In genomic region chr16:62167551-62167950, GRCh38 we compare ENCODE assay signal across 19 cellular contexts.
DNase-seq lines count a peak whose midpoint lies in the region; ATAC-seq and TF ChIP-seq lines count a peak whose summit lies in the region.
"Had no signal": no experiment of that assay in that cellular context is flagged by ENCODE, and none has a peak within 500 bp of the region (broad histone marks: within the 10 kb centered on the region; RNA-seq: fewer than 3 reads in every experiment).

No MANE protein-coding gene starts in this region.

- intact Hi-C loops in mammary epithelial cell (cut with micrococcal nuclease): no loop called here
- intact Hi-C loops in breast epithelium (cut with DNase I; ENCODE audit: low total_unique reads): no loop called here

- H3K4me3 ChIP-seq in mammary epithelial cell (replicated peaks in 1 of 3; ENCODE audit: insufficient read depth in 1 of 3, low read depth in 2 of 3, low read length in 3 of 3) (no peak overlapping the region), breast epithelium (no peak overlapping the region), epithelial cell of esophagus (ENCODE audit: low read length) (no peak overlapping the region), GM23248 (no peak overlapping the region)
- H3K4me3 ChIP-seq: A549; BLaER1 treated with 17β-estradiol and CSF1 and Interleukin-3, amounts not matched to agents 10 nM and 100 nM had no signal

- no peaks in the 10 kb centered on the region for H3K27me3 ChIP-seq in mammary epithelial cell (ENCODE audit: insufficient read depth, low read length)
- no peaks in the 10 kb centered on the region for H3K27me3 ChIP-seq in breast epithelium
- no peaks in the 10 kb centered on the region for H3K27me3 ChIP-seq in GM23248 (replicated peaks; ENCODE audit: insufficient read depth)
- H3K27me3 ChIP-seq: BLaER1 treated with 17β-estradiol and CSF1 and Interleukin-3, amounts not matched to agents 10 nM and 100 nM had no signal

- CTCF ChIA-PET in mammary epithelial cell (lab: Charles Lee; ENCODE audit: low non-redundant PET): no interaction called here

- DNase-seq in mammary epithelial cell (peak; percentile 77), breast epithelium (ENCODE audit: low spot score in 2 of 2) (no peak), epithelial cell of esophagus (ENCODE audit: low read depth) (peak; percentile 64), GM23248 (no peak), NCI-H187 treated with DMSO at 0.1 percent for 48 hours (lab: John Stamatoyannopoulos, UW) (no peak)
- no peak for DNase-seq in stimulated activated effector memory CD8-positive, alpha-beta T cell treated with anti-CD3 and anti-CD28 coated beads, Interleukin-12 subunit alpha, Interleukin-12 subunit beta, amount 100 ng/mL, for 72 hours (ENCODE audit: low spot score in 2 of 2)
- DNase-seq: AML-193; Caco-2; Calu3; CD4-positive, alpha-beta T cell; CD8-positive, alpha-beta T cell; DMS79 treated with DMSO at 0.1 percent for 48 hours; GF-D8 had no signal

- 8% methylated on average over 1 of the region's 1 CpG for WGBS in mammary epithelial cell (ENCODE audit: low coverage, missing lambda C conversion rate)
- WGBS in GM23248 (ENCODE audit: low coverage in 1 of 2, low lambda C conversion rate in 2 of 2, missing lambda C conversion rate in 2 of 2), 2 experiments: 21 to 25% methylated on average over 1 of the region's 1 CpG

- H3K9me3 ChIP-seq in mammary epithelial cell (replicated peaks; ENCODE audit: insufficient read depth, low read length): no peaks in the 10 kb centered on the region
- peaks cover 0 to 12% of the 10 kb centered on the region in 2 donors for H3K9me3 ChIP-seq in breast epithelium
- H3K9me3 ChIP-seq in GM23248 (ENCODE audit: low read depth): no peaks in the 10 kb centered on the region
- H3K9me3 ChIP-seq: A549, Caco-2 had no signal

- TF ChIP-seq POLR2A in breast epithelium (IDR thresholded peaks at IDR 0.05): no peak

- H3K4me3 Mint-ChIP-seq in stimulated activated effector memory CD8-positive, alpha-beta T cell treated with anti-CD3 and anti-CD28 coated beads, Interleukin-12 subunit alpha, Interleukin-12 subunit beta, amount 100 ng/mL, for 72 hours: no peak overlapping the region
- H3K4me3 Mint-ChIP-seq: B cell; CD4-positive, alpha-beta T cell; CD8-positive, alpha-beta T cell had no signal

- TF ChIP-seq CTCF in mammary epithelial cell (conservative IDR thresholded peaks at IDR 0.05 in 1 of 2, IDR thresholded peaks at IDR 0.05 in 1 of 2; ENCODE audit: extremely low read depth in 1 of 2, insufficient read depth in 1 of 2, low read depth in 1 of 2, low read length in 2 of 2): no peak
- no peak for TF ChIP-seq CTCF in breast epithelium (IDR thresholded peaks at IDR 0.05)
- TF ChIP-seq CTCF in epithelial cell of esophagus (IDR thresholded peaks at IDR 0.05; ENCODE audit: insufficient read depth, low read depth, low read length, missing control alignments): no peak

- H3K79me2 ChIP-seq in mammary epithelial cell (ENCODE audit: insufficient read depth, low read length): no peaks in the 10 kb centered on the region
- H3K79me2 ChIP-seq in GM23248 (ENCODE audit: insufficient read depth): no peaks in the 10 kb centered on the region

- H3K4me1 ChIP-seq in mammary epithelial cell (ENCODE audit: insufficient read depth, low read length): peaks cover 13% of the 10 kb centered on the region
- no peaks in the 10 kb centered on the region for H3K4me1 ChIP-seq in breast epithelium
- H3K4me1 ChIP-seq in GM23248 (ENCODE audit: insufficient read depth): no peaks in the 10 kb centered on the region
- H3K4me1 ChIP-seq: A549; BLaER1 treated with 17β-estradiol and CSF1 and Interleukin-3, amounts not matched to agents 10 nM and 100 nM; Caco-2 had no signal

- H3K36me3 ChIP-seq in mammary epithelial cell (ENCODE audit: insufficient read depth, low read length) (no peaks in the 10 kb centered on the region), breast epithelium (no peaks in the 10 kb centered on the region), GM23248 (ENCODE audit: low read depth) (no peaks in the 10 kb centered on the region)
- H3K36me3 ChIP-seq: BLaER1 treated with 17β-estradiol and CSF1 and Interleukin-3, amounts not matched to agents 10 nM and 100 nM had no signal

- H3K9me3 Mint-ChIP-seq in stimulated activated effector memory CD8-positive, alpha-beta T cell treated with anti-CD3 and anti-CD28 coated beads, Interleukin-12 subunit alpha, Interleukin-12 subunit beta, amount 100 ng/mL, for 72 hours: peaks cover 27% of the 10 kb centered on the region

- H2AFZ ChIP-seq in mammary epithelial cell (ENCODE audit: low read depth, low read length): no peak overlapping the region
- H2AFZ ChIP-seq in GM23248: no peak overlapping the region

- dilution Hi-C loops in mammary epithelial cell (cut with HindIII; ENCODE audit: low sequenced_read_pairs): no loop called here

- H4K20me1 ChIP-seq in mammary epithelial cell (ENCODE audit: insufficient read depth, low read length): no peaks in the 10 kb centered on the region
- no peaks in the 10 kb centered on the region for H4K20me1 ChIP-seq in GM23248 (ENCODE audit: insufficient read depth)
- H4K20me1 ChIP-seq: BLaER1 treated with 17β-estradiol and CSF1 and Interleukin-3, amounts not matched to agents 10 nM and 100 nM had no signal

- no peaks in the 10 kb centered on the region for H3F3A ChIP-seq in GM23248 (ENCODE audit: insufficient read depth)

- ATAC-seq in esophagus mucosa: peak; percentile 18
- no peak for ATAC-seq in stimulated activated effector memory CD8-positive, alpha-beta T cell treated with anti-CD3 and anti-CD28 coated beads, Interleukin-12 subunit alpha, Interleukin-12 subunit beta, amount 100 ng/mL, for 72 hours
- ATAC-seq: A549; CD8-positive, alpha-beta T cell had no signal

- H3K4me1 Mint-ChIP-seq in stimulated activated effector memory CD8-positive, alpha-beta T cell treated with anti-CD3 and anti-CD28 coated beads, Interleukin-12 subunit alpha, Interleukin-12 subunit beta, amount 100 ng/mL, for 72 hours: no peaks in the 10 kb centered on the region
- H3K4me1 Mint-ChIP-seq: B cell had no signal

- no TSS peak for BruUV-seq in mammary epithelial cell (replicated peaks; lab: Mats Ljungman, UMichigan)

- no peak overlapping the region for H3K27ac Mint-ChIP-seq in stimulated activated effector memory CD8-positive, alpha-beta T cell treated with anti-CD3 and anti-CD28 coated beads, Interleukin-12 subunit alpha, Interleukin-12 subunit beta, amount 100 ng/mL, for 72 hours
- H3K27ac Mint-ChIP-seq: B cell; CD4-positive, alpha-beta T cell; CD8-positive, alpha-beta T cell had no signal

- H3K4me2 ChIP-seq in mammary epithelial cell (ENCODE audit: insufficient read depth, low read depth, low read length): peak overlapping the region; percentile 31
- H3K4me2 ChIP-seq in GM23248 (ENCODE audit: unreplicated experiment): no peak overlapping the region
- H3K4me2 ChIP-seq: A549; BLaER1 treated with 17β-estradiol and CSF1 and Interleukin-3, amounts not matched to agents 10 nM and 100 nM had no signal

- no peak overlapping the region for H3K27ac ChIP-seq in mammary epithelial cell (ENCODE audit: insufficient read depth, low read depth, low read length)
- H3K27ac ChIP-seq in breast epithelium: no peak overlapping the region
- H3K27ac ChIP-seq in GM23248: no peak overlapping the region
- H3K27ac ChIP-seq: 22Rv1; A549; BLaER1 treated with 17β-estradiol and CSF1 and Interleukin-3, amounts not matched to agents 10 nM and 100 nM; C4-2B had no signal

- no peaks in the 10 kb centered on the region for H3K9me2 ChIP-seq in GM23248 (ENCODE audit: insufficient read depth)

- in situ Hi-C loops in mammary epithelial cell (cut with MboI; ENCODE audit: low sequenced_read_pairs in 2 of 2) (no loop called here), GM23248 (cut with MboI) (no loop called here)

- H3K9ac ChIP-seq in mammary epithelial cell (ENCODE audit: insufficient read depth, low read length) (no peak overlapping the region), GM23248 (no peak overlapping the region)
- H3K9ac ChIP-seq: BLaER1 treated with 17β-estradiol and CSF1 and Interleukin-3, amounts not matched to agents 10 nM and 100 nM had no signal

- no peaks in the 10 kb centered on the region for H3K36me3 Mint-ChIP-seq in stimulated activated effector memory CD8-positive, alpha-beta T cell treated with anti-CD3 and anti-CD28 coated beads, Interleukin-12 subunit alpha, Interleukin-12 subunit beta, amount 100 ng/mL, for 72 hours
- H3K36me3 Mint-ChIP-seq: CD8-positive, alpha-beta T cell had no signal

Comparison
In these comparisons a context has a peak if more than half of its experiments do, and no peak if none do; other contexts are left out.
1. DNase-seq: peak in mammary epithelial cell (single experiment) and epithelial cell of esophagus (single experiment); none in breast epithelium (0 of 2), GM23248 (single experiment), stimulated activated effector memory CD8-positive, alpha-beta T cell treated with anti-CD3 and anti-CD28 coated beads, Interleukin-12 subunit alpha, Interleukin-12 subunit beta, amount 100 ng/mL, for 72 hours (0 of 2) and NCI-H187 treated with DMSO at 0.1 percent for 48 hours (single experiment).